Comparison of ENCODE assay signal across 1 cellular context in the genomic region with DNA sequence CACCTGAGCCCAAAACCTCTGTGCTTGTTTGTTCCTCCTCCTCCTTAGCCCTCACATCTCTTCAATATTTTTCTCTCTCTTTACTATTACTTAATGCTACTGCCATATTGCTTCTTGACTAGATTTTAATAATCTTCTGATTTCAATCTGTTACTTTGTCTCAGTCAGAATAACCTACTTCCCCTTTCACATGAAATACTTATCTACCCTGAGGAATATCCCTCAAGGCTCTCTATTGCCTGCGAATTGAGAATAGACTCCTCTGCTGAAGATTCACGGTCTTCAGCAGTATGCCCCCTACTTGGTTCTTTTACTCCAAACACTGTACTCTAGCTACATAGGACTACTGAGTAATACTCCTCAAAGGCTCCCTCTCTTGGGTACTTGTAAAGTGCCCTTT.
A peak's percentile ranks its signal among the peaks of the same experiment; 100 is the strongest.
TF ChIP-seq lines count a peak whose summit lies in the region.

No MANE protein-coding gene starts in this region.

TF ChIP-seq in GM12878, 131 proteins besides CTCF, POLR2A, EP300 and RAD21:
- no peak for TF ChIP-seq ZSCAN29 (IDR thresholded peaks at IDR 0.05)
- peak; percentile 27; the same call in 1 of the 2 replicates for TF ChIP-seq SPI1 (IDR thresholded peaks at IDR 0.05; ENCODE audit: borderline replicate concordance, insufficient read depth, low read depth, low read length)
